ENCODE assay signal across 8 cellular contexts in the genomic region with DNA sequence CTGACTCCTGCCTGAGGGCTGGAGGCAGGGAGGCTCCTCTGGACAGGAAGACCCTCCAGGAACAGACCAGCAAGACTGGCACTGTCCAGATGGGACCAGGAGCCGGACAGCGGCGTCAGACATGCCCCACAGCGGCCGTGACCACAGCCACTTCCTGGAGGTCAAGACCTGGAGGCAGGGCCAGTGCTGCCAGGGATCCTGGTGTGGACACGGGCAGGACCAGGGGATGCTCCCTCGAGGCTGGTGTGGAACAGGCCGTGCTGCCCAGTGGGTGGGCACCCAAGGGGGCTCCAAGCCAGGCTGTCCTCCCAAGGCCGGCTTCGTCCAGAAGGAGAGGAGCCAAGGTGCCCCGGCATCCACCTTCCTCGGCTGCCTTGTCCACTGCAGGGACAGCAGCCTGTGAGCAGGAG. TPM values are rescaled to one million over a fixed set of nuclear protein-coding genes. Genes with fewer than 3 reads are reported as not detected.
DNase-seq lines count a peak whose midpoint lies in the region; ATAC-seq and TF ChIP-seq lines count a peak whose summit lies in the region.

No MANE protein-coding gene starts in this region.

- H3K4me3 ChIP-seq in HCT116 (replicated peaks in 1 of 2; ENCODE audit: low read depth in 1 of 2, low read length in 2 of 2): peak overlapping the region; percentile 29 to 46

- no peaks in the 10 kb centered on the region for H3K36me3 ChIP-seq in HCT116 (ENCODE audit: control insufficient read depth in 1 of 2, insufficient read depth in 2 of 2, low read length in 2 of 2)

- H3K79me2 ChIP-seq in HCT116 (ENCODE audit: insufficient read depth, low read length): peaks cover 3% of the 10 kb centered on the region; the same call in 1 of the 2 replicates

- H3K4me2 ChIP-seq in HCT116 (ENCODE audit: low read length): peak overlapping the region; percentile 99

- no peaks in the 10 kb centered on the region for H3K9me2 ChIP-seq in HCT116 (ENCODE audit: insufficient read depth)

- H4K20me1 ChIP-seq in HCT116 (ENCODE audit: insufficient read depth): no peaks in the 10 kb centered on the region

- peak overlapping the region; percentile 68 for H3K9ac ChIP-seq in HCT116 (ENCODE audit: low read length)

- BruUV-seq in HCT116 (replicated peaks; lab: Mats Ljungman, UMichigan): TSS peak; percentile 62

- H3K9me3 ChIP-seq in HCT116 (ENCODE audit: control insufficient read depth in 1 of 2, insufficient read depth in 1 of 2, low read depth in 1 of 2, low read length in 2 of 2): no peaks in the 10 kb centered on the region

- H3K9me3 Mint-ChIP-seq in activated CD8-positive, alpha-beta T cell treated with anti-CD3 and anti-CD28 coated beads for 36 hours: no peaks in the 10 kb centered on the region
- no peaks in the 10 kb centered on the region for H3K9me3 Mint-ChIP-seq in stimulated activated naive B cell treated with anti-CD40 and anti-IgM and Interleukin-4, amounts not matched to agents 10 μg/mL and 1 μg/mL and 100 μg/mL, for 72 hours

- H3K4me1 ChIP-seq in HCT116 (ENCODE audit: control insufficient read depth in 1 of 2, insufficient read depth in 2 of 2, low read length in 2 of 2): peaks cover 43 to 76% of the 10 kb centered on the region in 2 experiments

- CTCF ChIA-PET in HCT116 (lab: Charles Lee): no interaction called here
- CTCF ChIA-PET in activated CD8-positive, alpha-beta T cell treated with anti-CD3 and anti-CD28 coated beads for 36 hours (lab: Charles Lee): no interaction called here

- H3K4me3 Mint-ChIP-seq in activated CD8-positive, alpha-beta T cell treated with anti-CD3 and anti-CD28 coated beads for 36 hours: no peak overlapping the region
- H3K4me3 Mint-ChIP-seq in stimulated activated naive B cell treated with anti-CD40 and anti-IgM and Interleukin-4, amounts not matched to agents 10 μg/mL and 1 μg/mL and 100 μg/mL, for 72 hours: peak overlapping the region; percentile 66 to 74

- peaks cover 27% of the 10 kb centered on the region for H3K4me1 Mint-ChIP-seq in activated CD8-positive, alpha-beta T cell treated with anti-CD3 and anti-CD28 coated beads for 36 hours (ENCODE audit: low read depth)
- H3K4me1 Mint-ChIP-seq in stimulated activated naive B cell treated with anti-CD40 and anti-IgM and Interleukin-4, amounts not matched to agents 10 μg/mL and 1 μg/mL and 100 μg/mL, for 72 hours: peaks cover 23 to 29% of the 10 kb centered on the region in 2 donors

- no peak for TF ChIP-seq POLR2A in HCT116 (IDR thresholded peaks at IDR 0.05; ENCODE audit: borderline replicate concordance, extremely low read depth, insufficient read depth, insufficient read length)

- RAD21 ChIA-PET in HCT116 (lab: Charles Lee; ENCODE audit: low non-redundant PET in 1 of 2, low total read pairs in 2 of 2, uncharacterized antibody in 2 of 2, unreplicated experiment in 2 of 2): interaction anchor here in 1 of 2 experiments (1.5 kb wide), 1 partner anchor 12 kb away, joined by 6 read pairs; a partner anchor contains a TSS

- no peaks in the 10 kb centered on the region for H3K36me3 Mint-ChIP-seq in activated CD8-positive, alpha-beta T cell treated with anti-CD3 and anti-CD28 coated beads for 36 hours (ENCODE audit: low read depth)
- H3K36me3 Mint-ChIP-seq in stimulated activated naive B cell treated with anti-CD40 and anti-IgM and Interleukin-4, amounts not matched to agents 10 μg/mL and 1 μg/mL and 100 μg/mL, for 72 hours: no peaks in the 10 kb centered on the region

- POLR2A ChIA-PET in HCT116 (lab: Charles Lee): interaction anchor here (4.2 kb wide), 1 partner anchor 12 kb away, joined by 31 read pairs; a partner anchor contains a TSS
- POLR2A ChIA-PET in activated CD8-positive, alpha-beta T cell treated with anti-CD3 and anti-CD28 coated beads for 36 hours (lab: Charles Lee): interaction anchor here (1.0 to 1.1 kb wide), 2 partner anchors 9 to 33 kb away, joined by 3 to 5 read pairs; no protein-coding TSS in a partner anchor

- H3K27me3 Mint-ChIP-seq in activated CD8-positive, alpha-beta T cell treated with anti-CD3 and anti-CD28 coated beads for 36 hours: no peaks in the 10 kb centered on the region
- H3K27me3 Mint-ChIP-seq in stimulated activated naive B cell treated with anti-CD40 and anti-IgM and Interleukin-4, amounts not matched to agents 10 μg/mL and 1 μg/mL and 100 μg/mL, for 72 hours: peaks cover 0 to 4% of the 10 kb centered on the region in 2 donors

- intact Hi-C loops in HCT116 (cut with micrococcal nuclease) (no loop called here), left ventricle myocardium superior (cut with micrococcal nuclease) (no loop called here)
- intact Hi-C loops in activated CD8-positive, alpha-beta T cell treated with anti-CD3 and anti-CD28 coated beads for 36 hours (cut with micrococcal nuclease): no loop called here

- no peak overlapping the region for H2AFZ ChIP-seq in HCT116 (ENCODE audit: low read depth, low read length, poor library complexity, severe bottlenecking)

- peak overlapping the region; percentile 61 for H3K27ac Mint-ChIP-seq in activated CD8-positive, alpha-beta T cell treated with anti-CD3 and anti-CD28 coated beads for 36 hours
- peak overlapping the region; percentile 97 for H3K27ac Mint-ChIP-seq in stimulated activated naive B cell treated with anti-CD40 and anti-IgM and Interleukin-4, amounts not matched to agents 10 μg/mL and 1 μg/mL and 100 μg/mL, for 72 hours

- peak; percentile 4 for ATAC-seq in HCT116
- ATAC-seq in activated CD8-positive, alpha-beta T cell treated with anti-CD3 and anti-CD28 coated beads for 36 hours: no peak
- no peak for ATAC-seq in left ventricle myocardium superior
- no peak for ATAC-seq in stimulated activated naive B cell treated with anti-CD40 and anti-IgM and Interleukin-4, amounts not matched to agents 10 μg/mL and 1 μg/mL and 100 μg/mL, for 72 hours (replicated peaks)
- no peak for ATAC-seq in HG03139 (IDR thresholded peaks at IDR 0.05; ENCODE audit: unreplicated experiment)

- no peak for TF ChIP-seq CTCF in HCT116 (IDR thresholded peaks at IDR 0.05 in 2 of 3, conservative IDR thresholded peaks at IDR 0.05 in 1 of 3; ENCODE audit: borderline replicate concordance in 1 of 3, insufficient read depth in 1 of 3, low read depth in 2 of 3, low read length in 2 of 3)
- TF ChIP-seq CTCF in activated CD8-positive, alpha-beta T cell treated with anti-CD3 and anti-CD28 coated beads for 36 hours (IDR thresholded peaks at IDR 0.05): no peak

- H3K27me3 ChIP-seq in HCT116 (ENCODE audit: insufficient read depth, low read length): no peaks in the 10 kb centered on the region

- TF ChIP-seq RAD21 in HCT116 (IDR thresholded peaks at IDR 0.05; ENCODE audit: low read depth): no peak

- H3K27ac ChIP-seq in HCT116 (ENCODE audit: low read depth, low read length): peak overlapping the region; percentile 98

- DNase-seq in HCT116 (ENCODE audit: low read depth, low spot score): no peak
- DNase-seq in activated CD8-positive, alpha-beta T cell treated with anti-CD3 and anti-CD28 coated beads for 36 hours: no peak
- peak; percentile 59 for DNase-seq in left ventricle myocardium superior
- no peak for DNase-seq in stimulated activated naive B cell treated with anti-CD40 and anti-IgM and Interleukin-4, amounts not matched to agents 10 μg/mL and 1 μg/mL and 100 μg/mL, for 72 hours
- no peak for DNase-seq in occipital lobe (lab: John Stamatoyannopoulos, UW)
- no peak for DNase-seq in NCI-H128 (lab: John Stamatoyannopoulos, UW; ENCODE audit: unreplicated experiment)
- DNase-seq in NCI-H187 (lab: John Stamatoyannopoulos, UW): no peak

TF ChIP-seq in HCT116, 20 proteins besides CTCF, POLR2A, EP300 and RAD21:
- TF ChIP-seq ELF1 (IDR thresholded peaks at IDR 0.05; ENCODE audit: borderline replicate concordance, low read depth): no peak

RNA-seq across cellular contexts. Expression of a gene that starts 4.5 kb away (rescaled TPM):
- total RNA-seq in HCT116 (2021; ENCODE audit: unreplicated experiment) (143 TPM), left ventricle myocardium superior (8.1 TPM), occipital lobe (18.6 TPM)
- 99.2 and 103 TPM in 2 replicates for polyA plus RNA-seq in HCT116 (2012)
- 10 to 100 TPM; 56.6 to 64.2 TPM for total RNA-seq in activated CD8-positive, alpha-beta T cell treated with anti-CD3 and anti-CD28 coated beads for 36 hours

RNA-seq across cellular contexts. Expression of a gene that starts 11.7 kb away (rescaled TPM):
- total RNA-seq in HCT116 (2021; ENCODE audit: unreplicated experiment): 445 TPM
- polyA plus RNA-seq in HCT116 (2012): 422 and 492 TPM in 2 replicates
- 100 to 1,000 TPM; 183 to 193 TPM for total RNA-seq in activated CD8-positive, alpha-beta T cell treated with anti-CD3 and anti-CD28 coated beads for 36 hours
- total RNA-seq in left ventricle myocardium superior: 7.8 TPM
- total RNA-seq in occipital lobe: 4.2 TPM

RNA-seq across cellular contexts. Expression of a gene that starts 56.4 kb away (rescaled TPM):
- 176 TPM for total RNA-seq in HCT116 (2021; ENCODE audit: unreplicated experiment)
- 184 and 197 TPM in 2 replicates for polyA plus RNA-seq in HCT116 (2012)
- 10 to 100 TPM; 90.6 to 97.0 TPM for total RNA-seq in activated CD8-positive, alpha-beta T cell treated with anti-CD3 and anti-CD28 coated beads for 36 hours
- total RNA-seq in left ventricle myocardium superior: 64.4 TPM
- total RNA-seq in occipital lobe: 23.9 TPM

Comparison
In these comparisons a context has a peak if more than half of its experiments do, and no peak if none do; other contexts are left out.
1. RNA of a gene that starts 11.7 kb away (total RNA-seq): 445 TPM in HCT116 (single experiment) and 183 to 193 TPM in activated CD8-positive, alpha-beta T cell treated with anti-CD3 and anti-CD28 coated beads for 36 hours; 7.8 TPM in left ventricle myocardium superior (single experiment) and 4.2 TPM in occipital lobe (single experiment); every median in the first group is over 10 times any median in the second.